ENCODE assay signal across 12 cellular contexts in genomic region chr19:17393914-17394313, GRCh38. TPM values are rescaled to one million over a fixed set of nuclear protein-coding genes. Genes with fewer than 3 reads are reported as not detected.
A peak's percentile ranks its signal among the peaks of the same experiment; 100 is the strongest.
DNase-seq lines count a peak whose midpoint lies in the region; ATAC-seq and TF ChIP-seq lines count a peak whose summit lies in the region.
"Had no signal": no experiment of that assay in that cellular context is flagged by ENCODE, and none has a peak within 500 bp of the region (broad histone marks: within the 10 kb centered on the region; RNA-seq: fewer than 3 reads in every experiment).

A gene with protein sequence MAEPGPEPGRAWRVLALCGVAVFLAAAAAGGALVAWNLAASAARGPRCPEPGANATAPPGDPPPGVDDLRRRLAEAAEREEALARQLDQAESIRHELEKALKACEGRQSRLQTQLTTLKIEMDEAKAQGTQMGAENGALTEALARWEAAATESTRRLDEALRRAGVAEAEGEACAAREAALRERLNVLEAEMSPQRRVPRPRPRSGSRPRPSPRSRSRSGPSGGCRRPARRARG (minus strand): TSS chr19:17394196. CDS start chr19:17394158, 38 bp downstream.

- H3K27ac ChIP-seq in OCI-LY7 (ENCODE audit: low read depth, low read length, poor library complexity, severe bottlenecking) (peak within 1 kb of the TSS; percentile 25), mesenchymal stem cell (ENCODE audit: low read length, poor library complexity, severe bottlenecking) (no peak within 1 kb of the TSS), thyroid gland (no peak within 1 kb of the TSS)

- no peaks in the 10 kb centered on the region for H3K79me2 ChIP-seq in OCI-LY7 (ENCODE audit: insufficient read depth, low read depth, low read length)

- peaks cover 7% of the 10 kb centered on the region for H3K27me3 Mint-ChIP-seq in stimulated activated naive CD8-positive, alpha-beta T cell treated with anti-CD3 and anti-CD28 coated beads, Interleukin-15, Interleukin-2, amounts not matched to agents 100 ng/mL and 50 ng/mL, for 24 hours

- no peaks in the 10 kb centered on the region for H4K20me1 ChIP-seq in OCI-LY7 (ENCODE audit: insufficient read depth, low read length)

- H4K91ac ChIP-seq in mesenchymal stem cell (ENCODE audit: low read length): peak within 1 kb of the TSS; percentile 22

- POLR2A ChIA-PET in OCI-LY7 (lab: Charles Lee): interaction anchor here (0.6 kb wide), 1 partner anchor 11 kb away, joined by 3 read pairs; no protein-coding TSS in a partner anchor

- no peak within 1 kb of the TSS for H3K4me3 ChIP-seq in OCI-LY7 (ENCODE audit: low read depth, low read length, poor library complexity, severe bottlenecking)
- H3K4me3 ChIP-seq in mesenchymal stem cell (ENCODE audit: insufficient read depth in 1 of 2, low read depth in 1 of 2, low read length in 2 of 2): no peak within 1 kb of the TSS
- no peak within 1 kb of the TSS for H3K4me3 ChIP-seq in thyroid gland (replicated peaks in 1 of 3)
- H3K4me3 ChIP-seq: MG63 had no signal

- no peak within 1 kb of the TSS for H4K8ac ChIP-seq in mesenchymal stem cell (ENCODE audit: low read length)

- no peaks in the 10 kb centered on the region for H3K79me1 ChIP-seq in mesenchymal stem cell (replicated peaks; ENCODE audit: low read length, poor library complexity, severe bottlenecking)

- no peak within 1 kb of the TSS for H3K18ac ChIP-seq in mesenchymal stem cell (ENCODE audit: low read depth in 1 of 2, low read length in 2 of 2)

- H3K14ac ChIP-seq in mesenchymal stem cell (ENCODE audit: low read length in 2 of 2): no peak within 1 kb of the TSS

- no peak within 1 kb of the TSS for H2BK120ac ChIP-seq in mesenchymal stem cell (ENCODE audit: low read depth, low read length)

- CTCF ChIA-PET in OCI-LY7 (lab: Charles Lee; ENCODE audit: unreplicated experiment): no interaction called here

- TF ChIP-seq POLR2A in thyroid gland (IDR thresholded peaks at IDR 0.05): no peak

- H2AK5ac ChIP-seq in mesenchymal stem cell (ENCODE audit: low read length, severe bottlenecking): no peak within 1 kb of the TSS

- H2AFZ ChIP-seq in OCI-LY7 (ENCODE audit: low read length) (no peak within 1 kb of the TSS), mesenchymal stem cell (ENCODE audit: low read depth, low read length) (no peak within 1 kb of the TSS)

- TF ChIP-seq CTCF in OCI-LY7 (conservative IDR thresholded peaks at IDR 0.05; ENCODE audit: low read length) (no peak), thyroid gland (IDR thresholded peaks at IDR 0.05) (no peak)

- no peak for DNase-seq in stimulated activated naive CD8-positive, alpha-beta T cell treated with anti-CD3 and anti-CD28 coated beads, Interleukin-15, Interleukin-2, amounts not matched to agents 100 U/mL and 50 U/mL, for 24 hours
- DNase-seq in OCI-LY7 (ENCODE audit: low spot score) (no peak), mesenchymal stem cell (no peak), HK-2 (ENCODE audit: unreplicated experiment) (no peak), thyroid gland (no peak)
- DNase-seq: activated CD4-positive, alpha-beta T cell treated with anti-CD3 and anti-CD28 coated beads for 36 hours; mesendoderm; MG63; T-cell had no signal

- no TSS peak for BruUV-seq in OCI-LY7 (replicated peaks; lab: Mats Ljungman, UMichigan)

- no peak within 1 kb of the TSS for H3K23ac ChIP-seq in mesenchymal stem cell (ENCODE audit: low read length in 2 of 2)

- H3K4me2 ChIP-seq in OCI-LY7 (ENCODE audit: low read length) (no peak within 1 kb of the TSS), mesenchymal stem cell (ENCODE audit: low read length, poor library complexity, severe bottlenecking) (no peak within 1 kb of the TSS)

- H3K4me3 Mint-ChIP-seq in stimulated activated naive CD8-positive, alpha-beta T cell treated with anti-CD3 and anti-CD28 coated beads, Interleukin-15, Interleukin-2, amounts not matched to agents 100 ng/mL and 50 ng/mL, for 24 hours: no peak within 1 kb of the TSS
- H3K4me3 Mint-ChIP-seq: activated CD4-positive, alpha-beta T cell treated with anti-CD3 and anti-CD28 coated beads for 36 hours had no signal

- H3K4me1 Mint-ChIP-seq in stimulated activated naive CD8-positive, alpha-beta T cell treated with anti-CD3 and anti-CD28 coated beads, Interleukin-15, Interleukin-2, amounts not matched to agents 100 ng/mL and 50 ng/mL, for 24 hours (ENCODE audit: low read depth): peaks cover 28% of the 10 kb centered on the region

- no peak for ATAC-seq in stimulated activated naive CD8-positive, alpha-beta T cell treated with anti-CD3 and anti-CD28 coated beads, Interleukin-15, Interleukin-2, amounts not matched to agents 100 U/mL and 50 U/mL, for 24 hours
- ATAC-seq in HG02588 (IDR thresholded peaks at IDR 0.05; ENCODE audit: unreplicated experiment): no peak
- ATAC-seq: activated CD4-positive, alpha-beta T cell treated with anti-CD3 and anti-CD28 coated beads for 36 hours; T-cell had no signal

- H3K4ac ChIP-seq in mesenchymal stem cell (ENCODE audit: low read depth in 1 of 2, low read length in 2 of 2): no peak within 1 kb of the TSS

- no peak within 1 kb of the TSS for H2BK5ac ChIP-seq in mesenchymal stem cell (ENCODE audit: low read depth, low read length, poor library complexity, severe bottlenecking)

- H3K9me3 Mint-ChIP-seq in stimulated activated naive CD8-positive, alpha-beta T cell treated with anti-CD3 and anti-CD28 coated beads, Interleukin-15, Interleukin-2, amounts not matched to agents 100 ng/mL and 50 ng/mL, for 24 hours: peaks cover 4% of the 10 kb centered on the region
- H3K9me3 Mint-ChIP-seq: T-cell had no signal

- 94% methylated on average over 41 of the region's 41 CpGs for WGBS in mesenchymal stem cell
- WGBS in thyroid gland, 2 donors: 21 to 40% methylated on average over 2 to 21 of the region's 41 CpGs

- no peaks in the 10 kb centered on the region for H3K9me3 ChIP-seq in OCI-LY7 (ENCODE audit: low read length)
- peaks cover 5% of the 10 kb centered on the region for H3K9me3 ChIP-seq in mesenchymal stem cell (ENCODE audit: control insufficient read depth, low read length)
- H3K9me3 ChIP-seq in thyroid gland: no peaks in the 10 kb centered on the region

- intact Hi-C loops in OCI-LY7 (cut with micrococcal nuclease; ENCODE audit: unreplicated experiment): no loop called here
- intact Hi-C loops in thyroid gland (cut with DNase I): loop anchor here (10.0 kb wide), 1 partner anchor 71 kb away; the partner anchor contains the start of gene NXNL1

- peak within 1 kb of the TSS; percentile 52 for H3K27ac Mint-ChIP-seq in stimulated activated naive CD8-positive, alpha-beta T cell treated with anti-CD3 and anti-CD28 coated beads, Interleukin-15, Interleukin-2, amounts not matched to agents 100 ng/mL and 50 ng/mL, for 24 hours
- H3K27ac Mint-ChIP-seq: activated CD4-positive, alpha-beta T cell treated with anti-CD3 and anti-CD28 coated beads for 36 hours had no signal

- no peak within 1 kb of the TSS for H2BK15ac ChIP-seq in mesenchymal stem cell (ENCODE audit: low read depth, poor library complexity, severe bottlenecking)

- peaks cover 2% of the 10 kb centered on the region for H3K36me3 Mint-ChIP-seq in stimulated activated naive CD8-positive, alpha-beta T cell treated with anti-CD3 and anti-CD28 coated beads, Interleukin-15, Interleukin-2, amounts not matched to agents 100 ng/mL and 50 ng/mL, for 24 hours (ENCODE audit: low read depth)
- H3K36me3 Mint-ChIP-seq: T-cell had no signal

- no peak within 1 kb of the TSS for H3K9ac ChIP-seq in mesenchymal stem cell (ENCODE audit: low read length)

- H3K4me1 ChIP-seq in OCI-LY7 (ENCODE audit: insufficient read depth, low read length, poor library complexity, severe bottlenecking): peaks cover 20% of the 10 kb centered on the region
- peaks cover 10% of the 10 kb centered on the region for H3K4me1 ChIP-seq in mesenchymal stem cell (ENCODE audit: control insufficient read depth, insufficient read depth, low read depth, low read length)
- peaks cover 0 to 12% of the 10 kb centered on the region in 2 donors for H3K4me1 ChIP-seq in thyroid gland

- H2BK12ac ChIP-seq in mesenchymal stem cell (ENCODE audit: low read length in 2 of 2): peak within 1 kb of the TSS in 1 of 2 experiments; percentile 16

- peaks cover 31% of the 10 kb centered on the region for H3K36me3 ChIP-seq in OCI-LY7 (ENCODE audit: insufficient read depth, low read length)
- H3K36me3 ChIP-seq in mesenchymal stem cell (ENCODE audit: control insufficient read depth in 1 of 2, insufficient read depth in 2 of 2, low read depth in 1 of 2, low read length in 2 of 2): no peaks in the 10 kb centered on the region
- H3K36me3 ChIP-seq in thyroid gland: no peaks in the 10 kb centered on the region

- H3K9me2 ChIP-seq in OCI-LY7 (ENCODE audit: insufficient read depth, low read length): no peaks in the 10 kb centered on the region

- H3K27me3 ChIP-seq in mesenchymal stem cell (ENCODE audit: control insufficient read depth in 1 of 2, insufficient read depth in 1 of 2, low read length in 2 of 2) (peaks cover 12 to 26% of the 10 kb centered on the region in 2 experiments), thyroid gland (peaks cover 3% of the 10 kb centered on the region)

RNA-seq across cellular contexts. Expression of the gene that starts here (rescaled TPM):
- 2.4 and 2.9 TPM in 2 replicates for total RNA-seq in OCI-LY7 (2014; rRNA removed; shearing (Covaris generic))
- total RNA-seq in OCI-LY7 (2022) (8.5 and 8.8 TPM in 2 replicates), thyroid gland (not detected)
- polyA plus RNA-seq in mesenchymal stem cell (2013, experiment 1 of 2): 0.23 TPM
- 0.11 TPM for polyA plus RNA-seq in mesenchymal stem cell (2013, experiment 2 of 2)
- total RNA-seq: cerebellum had no signal
